In genomic region chr16:66899310-66899944, GRCh38 we compare ENCODE assay signal across 1 cellular context.
TF ChIP-seq lines count a peak whose summit lies in the region.

No MANE protein-coding gene starts in this region.

TF ChIP-seq in H1, 55 proteins besides CTCF, POLR2A, EP300 and RAD21:
- no peak for TF ChIP-seq MAX (IDR thresholded peaks at IDR 0.05)
- no peak for TF ChIP-seq CTBP2 (IDR thresholded peaks at IDR 0.05; ENCODE audit: borderline replicate concordance, insufficient read depth, insufficient read length, low read length)
- no peak for TF ChIP-seq TCF12 (IDR thresholded peaks at IDR 0.05; ENCODE audit: low read depth, low read length)
- no peak for TF ChIP-seq TEAD4 (IDR thresholded peaks at IDR 0.05; ENCODE audit: low read depth, low read length)
- TF ChIP-seq BCL11A (IDR thresholded peaks at IDR 0.05; ENCODE audit: low read depth in 2 of 2, low read length in 2 of 2): no peak
- TF ChIP-seq RFX5 (IDR thresholded peaks at IDR 0.05; ENCODE audit: borderline replicate concordance, low read depth, low read length): no peak
- TF ChIP-seq EZH2 (IDR thresholded peaks at IDR 0.05; ENCODE audit: low read depth, low read length, severe bottlenecking): no peak
- TF ChIP-seq ASH2L (IDR thresholded peaks at IDR 0.05; ENCODE audit: low read length): no peak
- TF ChIP-seq CBX8 (IDR thresholded peaks at IDR 0.05; ENCODE audit: borderline replicate concordance, low read depth, low read length): no peak
- TF ChIP-seq CHD7 (IDR thresholded peaks at IDR 0.05; ENCODE audit: insufficient replicate concordance, low read length): no peak
- no peak for TF ChIP-seq RXRA (IDR thresholded peaks at IDR 0.05; ENCODE audit: insufficient read depth, low read depth, low read length)
- TF ChIP-seq GABPA (IDR thresholded peaks at IDR 0.05; ENCODE audit: borderline replicate concordance, insufficient read depth, low read length): no peak
- no peak for TF ChIP-seq EGR1 (IDR thresholded peaks at IDR 0.05; ENCODE audit: borderline replicate concordance, low read depth, low read length)
- no peak for TF ChIP-seq TBP (IDR thresholded peaks at IDR 0.05; ENCODE audit: low read depth, low read length)
- TF ChIP-seq CHD1 (IDR thresholded peaks at IDR 0.05; ENCODE audit: low read depth, low read length): no peak
- TF ChIP-seq KDM4A (IDR thresholded peaks at IDR 0.05; ENCODE audit: low read depth, low read length, severe bottlenecking): no peak
TF ChIP-seq in H1: peak in this region for 0.
